ENCODE assay signal across 9 cellular contexts in the genomic region with DNA sequence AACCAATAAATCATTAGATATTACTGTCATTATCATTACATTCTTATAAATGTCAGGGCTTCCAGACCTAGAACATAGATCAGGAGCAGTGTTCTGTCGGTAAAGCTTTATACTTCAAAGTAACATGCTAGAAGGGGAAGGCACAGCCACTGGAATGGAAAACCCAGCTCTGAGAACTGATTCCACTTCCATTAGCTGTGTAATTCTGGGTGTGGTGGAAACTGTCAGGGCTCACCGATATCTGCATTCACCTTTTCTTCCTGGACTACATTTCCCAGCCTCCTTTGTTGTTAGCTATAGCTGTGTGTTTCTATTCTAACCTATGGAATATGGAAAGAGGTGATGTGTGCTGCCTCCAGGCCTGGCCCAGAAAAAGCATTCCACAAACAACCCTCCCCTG.
"Had no signal": no experiment of that assay in that cellular context is flagged by ENCODE, and none has a peak within 500 bp of the region (broad histone marks: within the 10 kb centered on the region; RNA-seq: fewer than 3 reads in every experiment).

No MANE protein-coding gene starts in this region.

- H3K9me3 ChIP-seq: HAP-1 had no signal

- H3K36me3 Mint-ChIP-seq: IgD-negative memory B cell had no signal

- H3K36me3 ChIP-seq: HAP-1 had no signal

- H3K4me3 ChIP-seq: GM23248, HAP-1 had no signal

- H3K27ac ChIP-seq: GM23248, HL-60, KMS-11 had no signal

- H3K9me3 Mint-ChIP-seq: IgD-negative memory B cell had no signal

- H3K27ac Mint-ChIP-seq: IgD-negative memory B cell had no signal

- H3K4me1 Mint-ChIP-seq: IgD-negative memory B cell had no signal

- FAIRE-seq: HepG2 had no signal

- H3K4me1 ChIP-seq: HAP-1 had no signal

- DNase-seq: GM23248, GOT3, H7, KBM-7 had no signal
